Comparison of ENCODE assay signal across 1 cellular context in the genomic region with DNA sequence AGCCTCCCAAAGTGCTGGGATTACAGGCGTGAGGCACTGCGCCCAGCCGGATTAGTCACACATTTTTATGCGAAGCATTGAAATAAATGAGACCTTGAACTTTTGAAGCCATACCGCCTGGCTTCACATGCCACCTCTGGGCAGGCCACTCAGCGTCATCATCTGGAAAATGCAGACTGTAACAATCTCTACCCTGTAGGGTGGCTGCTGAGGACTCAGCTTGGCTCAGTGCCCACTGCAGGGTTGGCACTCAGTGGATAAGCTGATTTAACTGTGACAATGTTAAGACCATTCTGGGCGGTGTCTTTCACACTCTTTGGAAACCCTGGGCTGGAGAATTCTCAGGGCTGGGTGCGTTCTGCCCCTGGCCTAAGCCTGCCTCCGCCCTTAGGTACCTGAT.
TF ChIP-seq lines count a peak whose summit lies in the region.

No MANE protein-coding gene starts in this region.

TF ChIP-seq in SK-N-SH, 30 proteins besides CTCF, POLR2A, EP300 and RAD21 (continued from another document):
- no peak for TF ChIP-seq NFIC (IDR thresholded peaks at IDR 0.05; ENCODE audit: borderline replicate concordance)
- TF ChIP-seq USF1 (IDR thresholded peaks at IDR 0.05; ENCODE audit: borderline replicate concordance, low read depth) = no peak
